In the genomic region with DNA sequence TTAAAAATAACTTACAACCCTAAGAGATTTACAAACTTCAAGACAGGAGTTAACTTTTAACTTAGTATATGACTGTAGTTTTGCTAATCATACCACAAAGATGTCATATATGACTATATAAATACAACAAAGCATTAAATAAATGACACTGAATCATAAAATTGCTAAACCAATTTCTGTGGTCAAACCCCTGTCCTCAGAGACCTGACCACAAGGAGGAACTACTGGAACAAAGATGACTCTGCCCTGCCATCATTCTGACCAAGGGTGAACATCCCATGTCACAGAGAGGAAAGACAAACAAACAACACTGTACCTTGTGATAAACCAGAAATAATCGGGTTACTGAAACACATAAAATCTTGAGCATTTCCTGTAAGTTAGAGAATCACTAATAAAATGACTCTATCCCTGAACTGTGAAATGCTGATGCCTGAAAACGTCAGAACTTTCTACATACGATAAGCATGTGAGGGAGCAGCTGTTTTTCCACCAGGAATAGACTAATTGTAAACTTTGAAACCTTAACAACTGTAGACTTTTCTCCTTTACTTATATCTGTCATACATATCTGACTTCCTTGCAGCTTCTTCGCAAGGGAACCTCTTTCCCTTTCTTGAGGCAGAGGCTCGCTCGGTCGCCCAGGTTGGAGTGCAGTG, we compare ENCODE assay signal across 7 cellular contexts. TPM values are rescaled to one million over a fixed set of nuclear protein-coding genes. Genes with fewer than 3 reads are reported as not detected.
DNase-seq lines count a peak whose midpoint lies in the region; ATAC-seq and TF ChIP-seq lines count a peak whose summit lies in the region.

No MANE protein-coding gene starts in this region.

- no peaks in the 10 kb centered on the region for H3K79me2 ChIP-seq in hepatocyte

- DNase-seq in NOMO-1 treated with DMSO at 0.1 percent for 48 hours (lab: John Stamatoyannopoulos, UW; ENCODE audit: unreplicated experiment), result peak; percentile 95
- peak; percentile 12 for DNase-seq in hepatocyte (ENCODE audit: low spot score)
- no peak for DNase-seq in NCI-H774 (lab: John Stamatoyannopoulos, UW)
- no peak for DNase-seq in NCI-H345 treated with DMSO at 0.1 percent for 48 hours (lab: John Stamatoyannopoulos, UW; ENCODE audit: unreplicated experiment)
- no peak for DNase-seq in NCI-H2029 treated with DMSO at 0.1 percent for 48 hours (lab: John Stamatoyannopoulos, UW)

- H2AFZ ChIP-seq in hepatocyte, result no peak overlapping the region

- no peak for TF ChIP-seq CTCF in hepatocyte (IDR thresholded peaks at IDR 0.05; ENCODE audit: poor library complexity)

- no peaks in the 10 kb centered on the region for H3K4me1 ChIP-seq in hepatocyte (ENCODE audit: insufficient read depth)

- H3K4me3 ChIP-seq in hepatocyte, result no peak overlapping the region

- H4K20me1 ChIP-seq in hepatocyte (ENCODE audit: insufficient read depth, poor library complexity, severe bottlenecking), result no peaks in the 10 kb centered on the region

- H3K9me2 ChIP-seq in hepatocyte (replicated peaks; ENCODE audit: insufficient read depth), result no peaks in the 10 kb centered on the region

- 91% methylated on average over 7 of the region's 7 CpGs for WGBS in hepatocyte (ENCODE audit: low lambda C conversion rate, missing lambda C conversion rate)

- H3K4me2 ChIP-seq in hepatocyte, result no peak overlapping the region

- no peaks in the 10 kb centered on the region for H3K27me3 ChIP-seq in hepatocyte

- ATAC-seq in GM18858 (IDR thresholded peaks at IDR 0.05; ENCODE audit: unreplicated experiment) (peak; percentile 79), HG02610 (IDR thresholded peaks at IDR 0.05; ENCODE audit: unreplicated experiment) (peak; percentile 93)

- H3K27ac ChIP-seq in hepatocyte, result no peak overlapping the region

- no peaks in the 10 kb centered on the region for H3K9me3 ChIP-seq in hepatocyte (ENCODE audit: low read depth)

- no peaks in the 10 kb centered on the region for H3K36me3 ChIP-seq in hepatocyte (replicated peaks; ENCODE audit: insufficient read depth, low read depth)

RNA-seq across cellular contexts. Expression of gene WDR59, which starts 47.9 kb away (rescaled TPM):
- total RNA-seq in hepatocyte, result 35.7 and 41.9 TPM in 2 replicates
- polyA plus RNA-seq in hepatocyte, result 32.8 and 39.3 TPM in 2 replicates

Comparison
In these comparisons a context has a peak if more than half of its experiments do, and no peak if none do; other contexts are left out.
1. DNase-seq: peak in NOMO-1 treated with DMSO at 0.1 percent for 48 hours (single experiment) and hepatocyte (single experiment); none in NCI-H774 (single experiment), NCI-H345 treated with DMSO at 0.1 percent for 48 hours (single experiment) and NCI-H2029 treated with DMSO at 0.1 percent for 48 hours (single experiment).